30 cellular contexts compared by ENCODE assay signal in the genomic region with DNA sequence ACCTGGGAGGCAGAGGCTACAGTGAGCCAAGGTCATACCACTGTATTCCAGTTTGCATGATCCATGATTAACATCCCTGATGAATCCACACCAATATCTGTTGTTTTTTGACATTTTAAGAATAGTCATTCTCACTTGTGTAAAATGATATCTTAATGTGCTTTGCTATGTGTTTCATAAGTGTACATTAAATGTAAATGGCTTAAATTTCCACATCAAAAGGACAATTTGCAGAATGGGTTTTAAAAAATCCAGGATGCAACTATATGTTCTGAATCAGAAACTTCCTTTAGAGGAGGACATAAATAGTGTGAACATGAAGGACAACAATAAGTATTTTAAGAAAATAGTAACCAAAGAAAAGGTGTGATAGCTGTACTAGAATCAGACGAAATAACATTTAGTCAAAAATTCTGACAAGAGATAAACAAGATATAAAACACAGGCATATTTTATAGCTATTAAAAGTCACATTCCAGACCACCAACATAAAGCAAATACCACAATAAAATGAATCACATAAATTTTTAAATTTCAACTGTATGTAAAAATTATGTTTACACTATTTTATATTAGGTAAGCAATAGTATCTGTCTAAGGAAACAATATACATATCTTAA. TPM values are rescaled to one million over a fixed set of nuclear protein-coding genes. Genes with fewer than 3 reads are reported as not detected.
"Had no signal": no experiment of that assay in that cellular context is flagged by ENCODE, and none has a peak within 500 bp of the region (broad histone marks: within the 10 kb centered on the region; RNA-seq: fewer than 3 reads in every experiment).

No MANE protein-coding gene starts in this region.

- H3K36me3 ChIP-seq: stomach, suprapubic skin, thoracic aorta, thyroid gland, tibial artery, tibial nerve, transverse colon, upper lobe of left lung, upper lobe of right lung, uterus, vagina had no signal

- FAIRE-seq: urothelium cell line had no signal

- ATAC-seq: stimulated activated effector memory CD8-positive, alpha-beta T cell treated with anti-CD3 and anti-CD28 coated beads, Interleukin-12 subunit alpha, Interleukin-12 subunit beta, amount 100 ng/mL, for 72 hours; stimulated activated memory B cell treated with anti-CD40 and anti-IgM and Interleukin-4, amounts not matched to agents 10 μg/mL and 1 μg/mL and 100 μg/mL, for 72 hours; stimulated activated naive B cell treated with anti-CD40 and anti-IgM and Interleukin-4, amounts not matched to agents 10 μg/mL and 1 μg/mL and 100 μg/mL, for 72 hours; stimulated activated naive CD8-positive, alpha-beta T cell treated with anti-CD3 and anti-CD28 coated beads, Interleukin-15, amount 100 ng/mL, for 72 hours; stimulated activated naive CD8-positive, alpha-beta T cell treated with anti-CD3 and anti-CD28 coated beads, Interleukin-15, Interleukin-2, amounts not matched to agents 100 U/mL and 50 U/mL, for 24 hours; upper lobe of right lung had no signal

- H3K9me3 ChIP-seq: testis, thyroid gland, uterus had no signal

- H3K27me3 ChIP-seq: stomach, suprapubic skin, testis, thyroid gland, tibial artery, tibial nerve, transverse colon, upper lobe of left lung, upper lobe of right lung, uterus, vagina had no signal

- H3K4me3 ChIP-seq: stomach, suprapubic skin, testis, thoracic aorta, thyroid gland, tibial artery, tibial nerve, transverse colon, upper lobe of left lung, upper lobe of right lung, uterus, vagina had no signal

- DNase-seq: stimulated activated CD4-positive, alpha-beta T cell treated with anti-CD3 and anti-CD28 coated beads, Interleukin-2, amount 100 ng/mL, for 48 hours; stimulated activated CD4-positive, alpha-beta T cell treated with anti-CD3 and anti-CD28 coated beads, Interleukin-4, amount 100 ng/mL, for 1 hour; stimulated activated CD4-positive, alpha-beta T cell treated with anti-CD3 and anti-CD28 coated beads, Interleukin-4, amount 100 ng/mL, for 24 hours; stimulated activated CD4-positive, alpha-beta T cell treated with anti-CD3 and anti-CD28 coated beads, Interleukin-4, amount 100 ng/mL, for 4 hours; stimulated activated CD8-positive, alpha-beta memory T cell treated with anti-CD3 and anti-CD28 coated beads, Interleukin-4, amount 100 ng/mL, for 48 hours; stimulated activated naive B cell treated with anti-CD40 and anti-IgM and Interleukin-4, amounts not matched to agents 10 μg/mL and 1 μg/mL and 100 μg/mL, for 72 hours; stimulated activated naive CD4-positive, alpha-beta T cell; stimulated activated naive CD4-positive, alpha-beta T cell treated with Interleukin-2 at 50 U/mL for 16 hours; stimulated activated naive CD8-positive, alpha-beta T cell treated with anti-CD3 and anti-CD28 coated beads, Interleukin-15, amount 100 ng/mL, for 72 hours; stimulated activated naive CD8-positive, alpha-beta T cell treated with anti-CD3 and anti-CD28 coated beads, Interleukin-15, Interleukin-2, amounts not matched to agents 100 U/mL and 50 U/mL, for 24 hours; stomach; substantia nigra; testis; thyroid gland; tibial artery; transverse colon; trophoblast cell; upper lobe of left lung; upper lobe of right lung; uterus had no signal

- H3K4me1 ChIP-seq: suprapubic skin, testis, thyroid gland, tibial artery, tibial nerve, upper lobe of left lung, upper lobe of right lung, uterus, vagina had no signal

- H3K27ac ChIP-seq: stomach, suprapubic skin, testis, thoracic aorta, thyroid gland, tibial artery, tibial nerve, transverse colon, upper lobe of left lung, upper lobe of right lung, uterus, vagina had no signal

RNA-seq across cellular contexts. Expression of a gene that starts 48.4 kb away (rescaled TPM):
- total RNA-seq: stomach, suprapubic skin, temporal lobe, thoracic aorta, thyroid gland, tibial nerve, ureter, urinary bladder, uterus, vagina had no signal
- polyA plus RNA-seq: stomach, urinary bladder had no signal
